In genomic region chr6:41373367-41373918, GRCh38 we compare ENCODE assay signal across 13 cellular contexts. TPM values are rescaled to one million over a fixed set of nuclear protein-coding genes. Genes with fewer than 3 reads are reported as not detected.
DNase-seq lines count a peak whose midpoint lies in the region; ATAC-seq and TF ChIP-seq lines count a peak whose summit lies in the region.
"Had no signal": no experiment of that assay in that cellular context is flagged by ENCODE, and none has a peak within 500 bp of the region (broad histone marks: within the 10 kb centered on the region; RNA-seq: fewer than 3 reads in every experiment).

No MANE protein-coding gene starts in this region.

- peak overlapping the region; percentile 67 for H3K4me3 Mint-ChIP-seq in activated B cell treated with CpG ODN at 0.5 μM for 24 hours

- H3K79me2 ChIP-seq in mammary epithelial cell (ENCODE audit: insufficient read depth, low read length) (no peaks in the 10 kb centered on the region), Karpas-422 (ENCODE audit: low read length) (no peaks in the 10 kb centered on the region)

- peaks cover 72% of the 10 kb centered on the region for H3K27me3 Mint-ChIP-seq in activated B cell treated with CpG ODN at 0.5 μM for 24 hours

- WGBS in mammary epithelial cell (ENCODE audit: low coverage, missing lambda C conversion rate), result 65% methylated on average over 23 of the region's 44 CpGs
- 12% methylated on average over 22 of the region's 44 CpGs for WGBS in suprapubic skin

- no peaks in the 10 kb centered on the region for H3K36me3 Mint-ChIP-seq in activated B cell treated with CpG ODN at 0.5 μM for 24 hours (ENCODE audit: low read depth)

- no peak overlapping the region for H2AFZ ChIP-seq in mammary epithelial cell (ENCODE audit: low read depth, low read length)
- no peak overlapping the region for H2AFZ ChIP-seq in Karpas-422 (ENCODE audit: low read length)
- H2AFZ ChIP-seq: PC-9 had no signal

- no peak for ATAC-seq in activated B cell treated with CpG ODN at 0.5 μM for 24 hours (ENCODE audit: low read depth)
- no peak for ATAC-seq in GM18511 (IDR thresholded peaks at IDR 0.05; ENCODE audit: unreplicated experiment)
- ATAC-seq: mucosa of descending colon had no signal

- H3K27ac Mint-ChIP-seq in activated B cell treated with CpG ODN at 0.5 μM for 24 hours, result no peak overlapping the region

- H3K4me2 ChIP-seq in mammary epithelial cell (ENCODE audit: insufficient read depth, low read depth, low read length) (no peak overlapping the region), Karpas-422 (ENCODE audit: low read depth, low read length, poor library complexity, severe bottlenecking) (no peak overlapping the region)
- H3K4me2 ChIP-seq: PC-9 had no signal

- TF ChIP-seq CTCF in breast epithelium (IDR thresholded peaks at IDR 0.05) (no peak), mammary epithelial cell (conservative IDR thresholded peaks at IDR 0.05 in 1 of 2, IDR thresholded peaks at IDR 0.05 in 1 of 2; ENCODE audit: extremely low read depth in 1 of 2, insufficient read depth in 1 of 2, low read depth in 1 of 2, low read length in 2 of 2) (no peak), activated B cell treated with CpG ODN at 0.5 μM for 24 hours (IDR thresholded peaks at IDR 0.05) (no peak), suprapubic skin (IDR thresholded peaks at IDR 0.05) (no peak)

- H3K9me3 ChIP-seq in breast epithelium (no peaks in the 10 kb centered on the region), mammary epithelial cell (replicated peaks; ENCODE audit: insufficient read depth, low read length) (peaks cover 7% of the 10 kb centered on the region), iPS-20b (ENCODE audit: insufficient read depth, low read depth, low read length) (no peaks in the 10 kb centered on the region), suprapubic skin (no peaks in the 10 kb centered on the region), Karpas-422 (ENCODE audit: low read length) (no peaks in the 10 kb centered on the region)
- H3K9me3 ChIP-seq: mucosa of descending colon had no signal

- POLR2A ChIA-PET in activated B cell treated with CpG ODN at 0.5 μM for 24 hours (lab: Charles Lee), result no interaction called here

- H3K9me3 Mint-ChIP-seq in activated B cell treated with CpG ODN at 0.5 μM for 24 hours, result no peaks in the 10 kb centered on the region

- no TSS peak for BruUV-seq in mammary epithelial cell (replicated peaks; lab: Mats Ljungman, UMichigan)

- dilution Hi-C loops in mammary epithelial cell (cut with HindIII; ENCODE audit: low sequenced_read_pairs), result no loop called here

- H3K9ac ChIP-seq in mammary epithelial cell (ENCODE audit: insufficient read depth, low read length) (no peak overlapping the region), iPS-20b (ENCODE audit: low read depth, low read length) (no peak overlapping the region), Karpas-422 (ENCODE audit: low read length) (no peak overlapping the region)

- no peak for DNase-seq in breast epithelium (ENCODE audit: low spot score in 2 of 2)
- DNase-seq in mammary epithelial cell, result no peak
- DNase-seq in activated B cell treated with CpG ODN at 0.5 μM for 24 hours, result no peak
- no peak for DNase-seq in suprapubic skin (ENCODE audit: low spot score in 2 of 2)
- no peak for DNase-seq in HPDE6-E6E7 (ENCODE audit: extremely low spot score)
- no peak for DNase-seq in Karpas-422
- DNase-seq: mucosa of descending colon, NCI-H1436, PC-9 had no signal

- intact Hi-C loops in breast epithelium (cut with DNase I; ENCODE audit: low total_unique reads), result no loop called here
- intact Hi-C loops in mammary epithelial cell (cut with micrococcal nuclease), result no loop called here
- intact Hi-C loops in activated B cell treated with CpG ODN at 0.5 μM for 24 hours (cut with micrococcal nuclease), result no loop called here

- H4K20me1 ChIP-seq in mammary epithelial cell (ENCODE audit: insufficient read depth, low read length), result no peaks in the 10 kb centered on the region
- H4K20me1 ChIP-seq in Karpas-422 (ENCODE audit: insufficient read depth, low read depth, low read length), result no peaks in the 10 kb centered on the region

- H3K9me2 ChIP-seq in Karpas-422 (replicated peaks; ENCODE audit: insufficient read depth, low read length), result no peaks in the 10 kb centered on the region

- peaks cover 0 to 62% of the 10 kb centered on the region in 2 donors for H3K27me3 ChIP-seq in breast epithelium
- H3K27me3 ChIP-seq in mammary epithelial cell (ENCODE audit: insufficient read depth, low read length), result peaks cover 21% of the 10 kb centered on the region
- H3K27me3 ChIP-seq in iPS-20b (ENCODE audit: insufficient read depth, low read length), result peaks cover 100% of the 10 kb centered on the region
- peaks cover 95% of the 10 kb centered on the region for H3K27me3 ChIP-seq in suprapubic skin
- no peaks in the 10 kb centered on the region for H3K27me3 ChIP-seq in Karpas-422 (ENCODE audit: low read length)

- TF ChIP-seq POLR2A in breast epithelium (IDR thresholded peaks at IDR 0.05), result no peak
- no peak for TF ChIP-seq POLR2A in suprapubic skin (IDR thresholded peaks at IDR 0.05)

- H3K27ac ChIP-seq in breast epithelium (no peak overlapping the region), mammary epithelial cell (ENCODE audit: insufficient read depth, low read depth, low read length) (no peak overlapping the region), iPS-20b (ENCODE audit: low read length) (no peak overlapping the region), suprapubic skin (no peak overlapping the region), Karpas-422 (ENCODE audit: low read length) (no peak overlapping the region)
- H3K27ac ChIP-seq: C4-2B, PC-9, skin epidermis had no signal

- peaks cover 0 to 9% of the 10 kb centered on the region in 2 donors for H3K4me1 ChIP-seq in breast epithelium
- H3K4me1 ChIP-seq in mammary epithelial cell (ENCODE audit: insufficient read depth, low read length), result peaks cover 20% of the 10 kb centered on the region
- H3K4me1 ChIP-seq in iPS-20b (ENCODE audit: insufficient read depth, low read length), result peaks cover 16% of the 10 kb centered on the region; the same call in 1 of the 2 replicates
- H3K4me1 ChIP-seq in suprapubic skin, result peaks cover 51% of the 10 kb centered on the region
- no peaks in the 10 kb centered on the region for H3K4me1 ChIP-seq in Karpas-422 (ENCODE audit: low read length)

- CTCF ChIA-PET in mammary epithelial cell (lab: Charles Lee; ENCODE audit: low non-redundant PET) (no interaction called here), activated B cell treated with CpG ODN at 0.5 μM for 24 hours (lab: Charles Lee) (interaction anchor here (1.0 to 1.7 kb wide), 2 partner anchors 217 to 221 kb away, joined by 3 read pairs; no protein-coding TSS in a partner anchor)

- no peaks in the 10 kb centered on the region for H3K36me3 ChIP-seq in breast epithelium
- no peaks in the 10 kb centered on the region for H3K36me3 ChIP-seq in mammary epithelial cell (ENCODE audit: insufficient read depth, low read length)
- H3K36me3 ChIP-seq in iPS-20b (ENCODE audit: insufficient read depth, low read depth, low read length), result no peaks in the 10 kb centered on the region
- H3K36me3 ChIP-seq in suprapubic skin, result no peaks in the 10 kb centered on the region
- no peaks in the 10 kb centered on the region for H3K36me3 ChIP-seq in Karpas-422 (ENCODE audit: insufficient read depth, low read length)

- peaks cover 47% of the 10 kb centered on the region for H3K4me1 Mint-ChIP-seq in activated B cell treated with CpG ODN at 0.5 μM for 24 hours

- no peak for TF ChIP-seq EP300 in suprapubic skin (IDR thresholded peaks at IDR 0.05)

- H3K4me3 ChIP-seq in breast epithelium (peak overlapping the region in 2 of 3 donors; percentile 23 to 56), mammary epithelial cell (replicated peaks in 1 of 3; ENCODE audit: insufficient read depth in 1 of 3, low read depth in 2 of 3, low read length in 3 of 3) (no peak overlapping the region), iPS-20b (ENCODE audit: low read length) (peak overlapping the region; percentile 49; the same call in 1 of the 2 replicates), suprapubic skin (peak overlapping the region; percentile 31), Karpas-422 (ENCODE audit: low read length) (no peak overlapping the region)
- H3K4me3 ChIP-seq: mucosa of descending colon, PC-9, skin epidermis had no signal

- in situ Hi-C loops in mammary epithelial cell (cut with MboI; ENCODE audit: low sequenced_read_pairs in 2 of 2), result loop anchor here (5.0 to 25.0 kb wide), 3 partner anchors 219 to 314 kb away; no protein-coding TSS in a partner anchor

RNA-seq across cellular contexts. Expression of gene NCR2, which starts 38.0 kb away (rescaled TPM):
- total RNA-seq in breast epithelium (not detected), mammary epithelial cell (not detected), activated B cell treated with CpG ODN at 0.5 μM for 24 hours (not detected in 2 replicates), suprapubic skin (not detected)
- not detected for polyA plus RNA-seq in mammary epithelial cell
- polyA minus RNA-seq in mammary epithelial cell, result not detected
- total RNA-seq in Karpas-422 (2014; rRNA removed; shearing (Covaris generic); ENCODE audit: low replicate concordance), result not detected in 2 replicates
- total RNA-seq: PC-9 had no signal

Comparison
In these comparisons a context has a peak if more than half of its experiments do, and no peak if none do; other contexts are left out.
1. H3K4me3 ChIP-seq: peak in breast epithelium (2 of 3), iPS-20b (single experiment) and suprapubic skin (single experiment); none in mammary epithelial cell (0 of 3) and Karpas-422 (single experiment).